In the genomic region with DNA sequence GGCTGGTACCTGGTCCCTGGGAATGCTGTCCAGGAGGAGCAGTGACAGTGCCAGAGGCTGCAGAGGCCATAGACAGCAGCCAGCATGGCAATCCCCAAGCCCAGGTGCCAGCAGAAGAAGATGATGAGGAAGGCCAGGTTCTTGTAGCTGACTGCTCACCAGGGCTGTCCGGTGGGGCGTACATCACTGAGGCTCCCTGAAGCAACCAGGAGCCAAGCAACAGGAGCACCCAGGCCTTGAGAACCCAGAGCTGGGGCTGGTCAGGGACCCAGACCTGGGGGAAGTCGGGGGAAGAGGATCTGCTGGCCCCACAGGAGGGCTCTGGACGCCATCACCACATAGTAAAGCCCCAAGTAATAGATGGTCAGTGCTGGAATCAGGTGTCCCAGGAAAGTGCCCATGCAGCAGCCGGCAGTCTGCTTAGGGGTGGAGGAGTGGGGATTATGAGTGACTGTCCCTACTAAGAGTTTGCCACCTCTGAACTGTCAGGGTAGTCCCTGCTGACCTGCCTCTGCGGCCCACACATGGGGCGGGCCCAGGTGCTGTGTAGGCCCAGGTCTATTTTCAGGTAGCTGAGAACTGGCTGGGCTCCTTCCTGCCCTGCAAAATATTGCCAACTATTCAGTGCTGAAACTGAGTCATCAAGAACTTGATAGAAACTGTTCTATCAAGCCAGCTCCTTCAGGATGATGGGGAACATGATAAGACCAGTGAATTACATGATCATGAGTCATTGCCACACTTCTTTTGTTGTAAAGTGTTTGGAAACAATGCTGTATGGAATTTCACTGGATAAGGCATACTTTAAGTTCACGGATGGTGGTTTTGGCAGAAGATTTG, we compare ENCODE assay signal across 10 cellular contexts.
A peak's percentile ranks its signal among the peaks of the same experiment; 100 is the strongest.
DNase-seq lines count a peak whose midpoint lies in the region; ATAC-seq and TF ChIP-seq lines count a peak whose summit lies in the region.
"Had no signal": no experiment of that assay in that cellular context is flagged by ENCODE, and none has a peak within 500 bp of the region (broad histone marks: within the 10 kb centered on the region; RNA-seq: fewer than 3 reads in every experiment).

No MANE protein-coding gene starts in this region.

- TF ChIP-seq POLR2A in Peyer's patch (IDR thresholded peaks at IDR 0.05), result no peak

- no peak overlapping the region for H3K27ac ChIP-seq in Peyer's patch
- H3K27ac ChIP-seq: KMS-11 had no signal

- no peaks in the 10 kb centered on the region for H3K27me3 ChIP-seq in Peyer's patch

- no peak for TF ChIP-seq CTCF in HFF-Myc (IDR thresholded peaks at IDR 0.05; ENCODE audit: low read depth, low read length, missing control alignments)
- no peak for TF ChIP-seq CTCF in Peyer's patch (IDR thresholded peaks at IDR 0.05)

- no peaks in the 10 kb centered on the region for H3K36me3 Mint-ChIP-seq in stimulated activated memory B cell treated with anti-CD40 and anti-IgM and Interleukin-4, amounts not matched to agents 10 μg/mL and 1 μg/mL and 100 μg/mL, for 72 hours
- H3K36me3 Mint-ChIP-seq: activated naive CD4-positive, alpha-beta T cell treated with anti-CD3 and anti-CD28 coated beads, Interleukin-2, amount 10 ng/mL, durations not matched to agents 7 days and 5 days had no signal

- H3K36me3 ChIP-seq in Peyer's patch, result no peaks in the 10 kb centered on the region

- H3K27me3 Mint-ChIP-seq in stimulated activated memory B cell treated with anti-CD40 and anti-IgM and Interleukin-4, amounts not matched to agents 10 μg/mL and 1 μg/mL and 100 μg/mL, for 72 hours, result peaks cover 11% of the 10 kb centered on the region

- H3K4me1 ChIP-seq in Peyer's patch, result no peaks in the 10 kb centered on the region

- no peaks in the 10 kb centered on the region for H3K9me3 Mint-ChIP-seq in stimulated activated memory B cell treated with anti-CD40 and anti-IgM and Interleukin-4, amounts not matched to agents 10 μg/mL and 1 μg/mL and 100 μg/mL, for 72 hours
- H3K9me3 Mint-ChIP-seq: activated naive CD4-positive, alpha-beta T cell treated with anti-CD3 and anti-CD28 coated beads, Interleukin-2, amount 10 ng/mL, durations not matched to agents 7 days and 5 days had no signal

- H3K4me3 ChIP-seq in HFF-Myc (replicated peaks; ENCODE audit: low read depth, low read length), result no peak overlapping the region
- H3K4me3 ChIP-seq in Peyer's patch, result no peak overlapping the region

- peak; percentile 72 for DNase-seq in HFF-Myc (ENCODE audit: extremely low read depth, low read depth)
- DNase-seq in SW480 (ENCODE audit: low spot score), result peak; percentile 91
- DNase-seq in foreskin melanocyte, result peak; percentile 24
- DNase-seq in NCI-H524 (lab: John Stamatoyannopoulos, UW), result no peak
- no peak for DNase-seq in Peyer's patch
- DNase-seq: activated naive CD4-positive, alpha-beta T cell treated with anti-CD3 and anti-CD28 coated beads, Interleukin-2, amount 10 ng/mL, durations not matched to agents 7 days and 5 days; midbrain had no signal

- H3K9me3 ChIP-seq in Peyer's patch, result no peaks in the 10 kb centered on the region

- H3K27ac Mint-ChIP-seq in stimulated activated memory B cell treated with anti-CD40 and anti-IgM and Interleukin-4, amounts not matched to agents 10 μg/mL and 1 μg/mL and 100 μg/mL, for 72 hours, result no peak overlapping the region
- H3K27ac Mint-ChIP-seq: activated naive CD4-positive, alpha-beta T cell treated with anti-CD3 and anti-CD28 coated beads, Interleukin-2, amount 10 ng/mL, durations not matched to agents 7 days and 5 days had no signal

- ATAC-seq in stimulated activated memory B cell treated with anti-CD40 and anti-IgM and Interleukin-4, amounts not matched to agents 10 μg/mL and 1 μg/mL and 100 μg/mL, for 72 hours, result peak; percentile 31
- ATAC-seq in HG03159 (IDR thresholded peaks at IDR 0.05; ENCODE audit: unreplicated experiment), result no peak

- H3K4me3 Mint-ChIP-seq in stimulated activated memory B cell treated with anti-CD40 and anti-IgM and Interleukin-4, amounts not matched to agents 10 μg/mL and 1 μg/mL and 100 μg/mL, for 72 hours, result no peak overlapping the region
- H3K4me3 Mint-ChIP-seq: activated naive CD4-positive, alpha-beta T cell treated with anti-CD3 and anti-CD28 coated beads, Interleukin-2, amount 10 ng/mL, durations not matched to agents 7 days and 5 days had no signal

- H3K4me1 Mint-ChIP-seq in stimulated activated memory B cell treated with anti-CD40 and anti-IgM and Interleukin-4, amounts not matched to agents 10 μg/mL and 1 μg/mL and 100 μg/mL, for 72 hours, result no peaks in the 10 kb centered on the region
- H3K4me1 Mint-ChIP-seq: activated naive CD4-positive, alpha-beta T cell treated with anti-CD3 and anti-CD28 coated beads, Interleukin-2, amount 10 ng/mL, durations not matched to agents 7 days and 5 days had no signal

Comparison
In these comparisons a context has a peak if more than half of its experiments do, and no peak if none do; other contexts are left out.
1. DNase-seq: peak in HFF-Myc (single experiment), SW480 (single experiment) and foreskin melanocyte (single experiment); none in NCI-H524 (0 of 2) and Peyer's patch (0 of 3).